8 cellular contexts compared by ENCODE assay signal in genomic region chr2:222305510-222306392, GRCh38. TPM values are rescaled to one million over a fixed set of nuclear protein-coding genes. Genes with fewer than 3 reads are reported as not detected.
DNase-seq lines count a peak whose midpoint lies in the region; ATAC-seq lines count a peak whose summit lies in the region.

No MANE protein-coding gene starts in this region.

- DNase-seq in EH (ENCODE audit: low read depth) (peak; percentile 50), immature natural killer cell (no peak), HCEC 1CT (no peak)
- DNase-seq in activated T-helper 2 cell treated with anti-CD3 and anti-CD28 coated beads, Interferon-gamma antibody, Interleukin-2, Interleukin-4, amounts not matched to agents 10 μg/mL and 5 μg/mL and 100 μg/mL, durations not matched to agents 14 hours and 24 hours and 36 hours (ENCODE audit: low spot score) = no peak
- no peak for DNase-seq in effector CD8-positive, alpha-beta T cell (lab: John Stamatoyannopoulos, UW)

- no peaks in the 10 kb centered on the region for H3K9me3 Mint-ChIP-seq in activated T-helper 2 cell treated with anti-CD3 and anti-CD28 coated beads, Interferon-gamma antibody, Interleukin-2, Interleukin-4, amounts not matched to agents 10 μg/mL and 5 μg/mL and 100 μg/mL, durations not matched to agents 14 hours and 24 hours and 36 hours
- H3K9me3 Mint-ChIP-seq in immature natural killer cell = peaks cover 0 to 34% (median 13%) of the 10 kb centered on the region in 6 donors
- peaks cover 7% of the 10 kb centered on the region for H3K9me3 Mint-ChIP-seq in stimulated activated memory B cell treated with anti-CD40 and anti-IgM and Interleukin-4, amounts not matched to agents 10 μg/mL and 1 μg/mL and 100 μg/mL, for 72 hours

- intact Hi-C loops in activated T-helper 2 cell treated with anti-CD3 and anti-CD28 coated beads, Interferon-gamma antibody, Interleukin-2, Interleukin-4, amounts not matched to agents 10 μg/mL and 5 μg/mL and 100 μg/mL, durations not matched to agents 14 hours and 24 hours and 36 hours (cut with micrococcal nuclease) = no loop called here

- peaks cover 23% of the 10 kb centered on the region for H3K4me1 Mint-ChIP-seq in activated T-helper 2 cell treated with anti-CD3 and anti-CD28 coated beads, Interferon-gamma antibody, Interleukin-2, Interleukin-4, amounts not matched to agents 10 μg/mL and 5 μg/mL and 100 μg/mL, durations not matched to agents 14 hours and 24 hours and 36 hours (ENCODE audit: low read depth)
- peaks cover 8 to 23% of the 10 kb centered on the region in 2 donors for H3K4me1 Mint-ChIP-seq in immature natural killer cell
- H3K4me1 Mint-ChIP-seq in stimulated activated memory B cell treated with anti-CD40 and anti-IgM and Interleukin-4, amounts not matched to agents 10 μg/mL and 1 μg/mL and 100 μg/mL, for 72 hours = peaks cover 44% of the 10 kb centered on the region

- peaks cover 96% of the 10 kb centered on the region for H3K27me3 Mint-ChIP-seq in activated T-helper 2 cell treated with anti-CD3 and anti-CD28 coated beads, Interferon-gamma antibody, Interleukin-2, Interleukin-4, amounts not matched to agents 10 μg/mL and 5 μg/mL and 100 μg/mL, durations not matched to agents 14 hours and 24 hours and 36 hours (ENCODE audit: low read depth)
- H3K27me3 Mint-ChIP-seq in immature natural killer cell (ENCODE audit: low read depth in 3 of 3) = peaks cover 50 to 63% (median 53%) of the 10 kb centered on the region in 3 donors
- peaks cover 100% of the 10 kb centered on the region for H3K27me3 Mint-ChIP-seq in stimulated activated memory B cell treated with anti-CD40 and anti-IgM and Interleukin-4, amounts not matched to agents 10 μg/mL and 1 μg/mL and 100 μg/mL, for 72 hours

- H3K27ac Mint-ChIP-seq in activated T-helper 2 cell treated with anti-CD3 and anti-CD28 coated beads, Interferon-gamma antibody, Interleukin-2, Interleukin-4, amounts not matched to agents 10 μg/mL and 5 μg/mL and 100 μg/mL, durations not matched to agents 14 hours and 24 hours and 36 hours = peak overlapping the region; percentile 40
- no peak overlapping the region for H3K27ac Mint-ChIP-seq in immature natural killer cell
- peak overlapping the region; percentile 7 for H3K27ac Mint-ChIP-seq in stimulated activated memory B cell treated with anti-CD40 and anti-IgM and Interleukin-4, amounts not matched to agents 10 μg/mL and 1 μg/mL and 100 μg/mL, for 72 hours

- ATAC-seq in HG02798 (IDR thresholded peaks at IDR 0.05; ENCODE audit: poor library complexity, unreplicated experiment) (peak; percentile 40), HG03135 (IDR thresholded peaks at IDR 0.05; ENCODE audit: unreplicated experiment) (no peak)
- ATAC-seq in stimulated activated memory B cell treated with anti-CD40 and anti-IgM and Interleukin-4, amounts not matched to agents 10 μg/mL and 1 μg/mL and 100 μg/mL, for 72 hours = no peak

- peaks cover 7% of the 10 kb centered on the region for H3K36me3 Mint-ChIP-seq in activated T-helper 2 cell treated with anti-CD3 and anti-CD28 coated beads, Interferon-gamma antibody, Interleukin-2, Interleukin-4, amounts not matched to agents 10 μg/mL and 5 μg/mL and 100 μg/mL, durations not matched to agents 14 hours and 24 hours and 36 hours (ENCODE audit: low read depth)
- H3K36me3 Mint-ChIP-seq in immature natural killer cell = peaks cover 7 to 15% (median 12%) of the 10 kb centered on the region in 3 donors
- peaks cover 10% of the 10 kb centered on the region for H3K36me3 Mint-ChIP-seq in stimulated activated memory B cell treated with anti-CD40 and anti-IgM and Interleukin-4, amounts not matched to agents 10 μg/mL and 1 μg/mL and 100 μg/mL, for 72 hours

- H3K4me3 Mint-ChIP-seq in activated T-helper 2 cell treated with anti-CD3 and anti-CD28 coated beads, Interferon-gamma antibody, Interleukin-2, Interleukin-4, amounts not matched to agents 10 μg/mL and 5 μg/mL and 100 μg/mL, durations not matched to agents 14 hours and 24 hours and 36 hours (ENCODE audit: low read depth) = peak overlapping the region; percentile 62
- peak overlapping the region; percentile 25 to 77 (median 58) for H3K4me3 Mint-ChIP-seq in immature natural killer cell
- peak overlapping the region; percentile 87 for H3K4me3 Mint-ChIP-seq in stimulated activated memory B cell treated with anti-CD40 and anti-IgM and Interleukin-4, amounts not matched to agents 10 μg/mL and 1 μg/mL and 100 μg/mL, for 72 hours

RNA-seq across cellular contexts. Expression of gene PAX3, which starts 7.0 kb away (rescaled TPM):
- not detected in 2 replicates for total RNA-seq in activated T-helper 2 cell treated with anti-CD3 and anti-CD28 coated beads, Interferon-gamma antibody, Interleukin-2, Interleukin-4, amounts not matched to agents 10 μg/mL and 5 μg/mL and 100 μg/mL, durations not matched to agents 14 hours and 24 hours and 36 hours
- not detected for polyA plus RNA-seq in immature natural killer cell

Comparison
In these comparisons a context has a peak if more than half of its experiments do, and no peak if none do; other contexts are left out.
1. H3K27ac Mint-ChIP-seq: peak in activated T-helper 2 cell treated with anti-CD3 and anti-CD28 coated beads, Interferon-gamma antibody, Interleukin-2, Interleukin-4, amounts not matched to agents 10 μg/mL and 5 μg/mL and 100 μg/mL, durations not matched to agents 14 hours and 24 hours and 36 hours (single experiment) and stimulated activated memory B cell treated with anti-CD40 and anti-IgM and Interleukin-4, amounts not matched to agents 10 μg/mL and 1 μg/mL and 100 μg/mL, for 72 hours (single experiment); none in immature natural killer cell (0 of 6).
2. Peak in every context shown above with its lines, with median percentiles within 50 percentile points of each other: H3K4me3 Mint-ChIP-seq.